19 cellular contexts compared by ENCODE assay signal in genomic region chr7:102989161-102989560, GRCh38.
A peak's percentile ranks its signal among the peaks of the same experiment; 100 is the strongest.
DNase-seq lines count a peak whose midpoint lies in the region; ATAC-seq and TF ChIP-seq lines count a peak whose summit lies in the region.
"Had no signal": no experiment of that assay in that cellular context is flagged by ENCODE, and none has a peak within 500 bp of the region (broad histone marks: within the 10 kb centered on the region; RNA-seq: fewer than 3 reads in every experiment).

No MANE protein-coding gene starts in this region.

- H3K4me1 ChIP-seq in Panc1 (ENCODE audit: control insufficient read depth, insufficient read depth, low read length): peaks cover 33% of the 10 kb centered on the region
- peaks cover 34% of the 10 kb centered on the region for H3K4me1 ChIP-seq in hepatocyte (ENCODE audit: insufficient read depth)
- H3K4me1 ChIP-seq in psoas muscle: peaks cover 4% of the 10 kb centered on the region

- H3K79me2 ChIP-seq in hepatocyte: no peaks in the 10 kb centered on the region

- H3K4me2 ChIP-seq in hepatocyte: no peak overlapping the region

- no peaks in the 10 kb centered on the region for H3K9me2 ChIP-seq in hepatocyte (replicated peaks; ENCODE audit: insufficient read depth)

- ATAC-seq in Panc1 (no peak), psoas muscle (no peak), HG03139 (IDR thresholded peaks at IDR 0.05; ENCODE audit: unreplicated experiment) (no peak)
- ATAC-seq: PC-3 had no signal

- POLR2A ChIA-PET in Panc1 (lab: Charles Lee): no interaction called here

- BruUV-seq in Panc1 (replicated peaks; lab: Mats Ljungman, UMichigan): no TSS peak

- no peak overlapping the region for H2AFZ ChIP-seq in hepatocyte

- H3K9me3 ChIP-seq in Panc1 (ENCODE audit: control insufficient read depth, insufficient read depth, low read depth, low read length) (peaks cover 8% of the 10 kb centered on the region; the same call in 1 of the 2 replicates), hepatocyte (ENCODE audit: low read depth) (no peaks in the 10 kb centered on the region), psoas muscle (no peaks in the 10 kb centered on the region)

- TF ChIP-seq CTCF in 22Rv1 (IDR thresholded peaks at IDR 0.05) (no peak), C4-2B (conservative IDR thresholded peaks at IDR 0.05) (no peak), Panc1 (IDR thresholded peaks at IDR 0.05) (no peak), hepatocyte (IDR thresholded peaks at IDR 0.05; ENCODE audit: poor library complexity) (no peak), psoas muscle (IDR thresholded peaks at IDR 0.05) (no peak)

- peak overlapping the region; percentile 39 for H3K27ac ChIP-seq in 22Rv1
- peak overlapping the region; percentile 54; the same call in 1 of the 2 replicates for H3K27ac ChIP-seq in C4-2B
- peak overlapping the region; percentile 99 for H3K27ac ChIP-seq in Panc1 (ENCODE audit: low read length)
- peak overlapping the region; percentile 17 for H3K27ac ChIP-seq in hepatocyte
- no peak overlapping the region for H3K27ac ChIP-seq in psoas muscle

- 39% methylated on average over 3 of the region's 3 CpGs for WGBS in hepatocyte (ENCODE audit: low lambda C conversion rate, missing lambda C conversion rate)
- 75 to 87% (median 86%) methylated on average over 3 of the region's 3 CpGs for WGBS in psoas muscle, 3 donors

- H3K27me3 ChIP-seq in Panc1 (ENCODE audit: control insufficient read depth, insufficient read depth, low read length) (no peaks in the 10 kb centered on the region), hepatocyte (no peaks in the 10 kb centered on the region), psoas muscle (ENCODE audit: insufficient read depth in 3 of 3, low read length in 2 of 3) (no peaks in the 10 kb centered on the region)

- CTCF ChIA-PET in Panc1 (lab: Charles Lee): no interaction called here

- intact Hi-C loops in Panc1 (cut with micrococcal nuclease; ENCODE audit: unreplicated experiment): no loop called here
- intact Hi-C loops in psoas muscle (cut with DNase I): no loop called here

- in situ Hi-C loops in Panc1 (cut with HindIII; ENCODE audit: low pct_unique_long_range_greater_than_20kb, low sequenced_read_pairs): no loop called here

- H3K4me3 ChIP-seq in Panc1 (ENCODE audit: low read depth in 2 of 2, low read length in 2 of 2) (no peak overlapping the region), hepatocyte (no peak overlapping the region), psoas muscle (no peak overlapping the region)

- DNase-seq in Panc1 (ENCODE audit: low read depth, low spot score) (no peak), hepatocyte (ENCODE audit: low spot score) (peak; percentile 19), psoas muscle (no peak), iPS-NIHi11 (ENCODE audit: low spot score) (no peak), H4 (ENCODE audit: low spot score) (no peak)
- DNase-seq: ACHN; AML-193; CD4-positive, alpha-beta memory T cell; DMS79; H7; NCI-H1105; NCI-H1694 treated with DMSO at 0.1 percent for 48 hours; NCI-H446; NK-92 treated with Interleukin-12 subunit alpha and Interleukin-12 subunit beta, amount 100 ng/mL, for 24 hours; PC-3; SW 1271 had no signal

- H4K20me1 ChIP-seq in hepatocyte (ENCODE audit: insufficient read depth, poor library complexity, severe bottlenecking): no peaks in the 10 kb centered on the region

- H3K36me3 ChIP-seq in Panc1 (ENCODE audit: control insufficient read depth, insufficient read depth, low read length) (no peaks in the 10 kb centered on the region), hepatocyte (replicated peaks; ENCODE audit: insufficient read depth, low read depth) (no peaks in the 10 kb centered on the region), psoas muscle (ENCODE audit: insufficient read depth in 1 of 2, low read depth in 1 of 2) (no peaks in the 10 kb centered on the region)
